29 cellular contexts compared by ENCODE assay signal in genomic region chr2:72949642-72950041, GRCh38. TPM values are rescaled to one million over a fixed set of nuclear protein-coding genes. Genes with fewer than 3 reads are reported as not detected.
"Had no signal": no experiment of that assay in that cellular context is flagged by ENCODE, and none has a peak within 500 bp of the region (broad histone marks: within the 10 kb centered on the region; RNA-seq: fewer than 3 reads in every experiment).

No MANE protein-coding gene starts in this region.

- H3K27me3 Mint-ChIP-seq: activated CD4-positive, alpha-beta memory T cell treated with anti-CD3 and anti-CD28 coated beads, Interleukin-2, amount 10 ng/mL, durations not matched to agents 7 days and 5 days; activated CD4-positive, alpha-beta T cell treated with anti-CD3 and anti-CD28 coated beads, Interleukin-2, amount 10 ng/mL, durations not matched to agents 7 days and 5 days; activated CD8-positive, alpha-beta memory T cell treated with anti-CD3 and anti-CD28 coated beads, Interleukin-2, amount 10 ng/mL, durations not matched to agents 7 days and 5 days; activated naive CD8-positive, alpha-beta T cell; natural killer cell treated with Interleukin-12 subunit alpha and Interleukin-12 subunit beta and Interleukin-15 and Interleukin-18, amount 100 ng/mL, for 72 hours; progenitor cell of endocrine pancreas; stimulated activated naive CD8-positive, alpha-beta T cell treated with anti-CD3 and anti-CD28 coated beads, Interleukin-15, amount 100 ng/mL, for 72 hours had no signal

- H3K4me1 ChIP-seq: breast epithelium, esophagus squamous epithelium, lower lobe of right lung, sigmoid colon, tibial nerve had no signal

- FAIRE-seq: frontal cortex, small intestine had no signal

- H3K27me3 ChIP-seq: breast epithelium, esophagus squamous epithelium, sigmoid colon, tibial nerve had no signal

- H3K9me3 Mint-ChIP-seq: activated CD4-positive, alpha-beta memory T cell treated with anti-CD3 and anti-CD28 coated beads, Interleukin-2, amount 10 ng/mL, durations not matched to agents 7 days and 5 days; activated CD4-positive, alpha-beta T cell treated with anti-CD3 and anti-CD28 coated beads, Interleukin-2, amount 10 ng/mL, durations not matched to agents 7 days and 5 days; activated T-cell treated with anti-CD3 and anti-CD28 coated beads, Interleukin-2, amount 50 U/mL, for 72 hours; natural killer cell treated with Interleukin-12 subunit alpha and Interleukin-12 subunit beta and Interleukin-15 and Interleukin-18, amount 100 ng/mL, for 72 hours; stimulated activated effector memory CD8-positive, alpha-beta T cell treated with anti-CD3 and anti-CD28 coated beads, Interleukin-12 subunit alpha, Interleukin-12 subunit beta, amount 100 ng/mL, for 72 hours; stimulated activated naive CD8-positive, alpha-beta T cell treated with anti-CD3 and anti-CD28 coated beads, Interleukin-15, amount 100 ng/mL, for 72 hours; WTC11 had no signal

- H3K4me3 ChIP-seq: breast epithelium, esophagus squamous epithelium, lower lobe of right lung, mucosa of descending colon, sigmoid colon, tibial nerve had no signal

- H3K27ac ChIP-seq: breast epithelium, epithelial cell of prostate, esophagus squamous epithelium, lower lobe of right lung, sigmoid colon, tibial nerve had no signal

- H3K9me3 ChIP-seq: breast epithelium, esophagus squamous epithelium, lower lobe of right lung, mucosa of descending colon, sigmoid colon, tibial nerve had no signal

- H3K36me3 Mint-ChIP-seq: activated CD8-positive, alpha-beta memory T cell treated with anti-CD3 and anti-CD28 coated beads, Interleukin-2, amount 10 ng/mL, durations not matched to agents 7 days and 5 days; activated naive CD8-positive, alpha-beta T cell; natural killer cell treated with Interleukin-12 subunit alpha and Interleukin-12 subunit beta and Interleukin-15 and Interleukin-18, amount 100 ng/mL, for 72 hours; stimulated activated effector memory CD8-positive, alpha-beta T cell treated with anti-CD3 and anti-CD28 coated beads, Interleukin-12 subunit alpha, Interleukin-12 subunit beta, amount 100 ng/mL, for 72 hours; WTC11 had no signal

- ATAC-seq: activated CD8-positive, alpha-beta memory T cell treated with anti-CD3 and anti-CD28 coated beads, Interleukin-2, amount 10 ng/mL, durations not matched to agents 7 days and 5 days; activated T-cell treated with anti-CD3 and anti-CD28 coated beads, Interleukin-2, amount 50 U/mL, for 72 hours; lower lobe of right lung; natural killer cell treated with Interleukin-12 subunit alpha and Interleukin-12 subunit beta and Interleukin-15 and Interleukin-18, amount 100 ng/mL, for 72 hours; stimulated activated effector memory CD8-positive, alpha-beta T cell treated with anti-CD3 and anti-CD28 coated beads, Interleukin-12 subunit alpha, Interleukin-12 subunit beta, amount 100 ng/mL, for 72 hours; stimulated activated naive CD8-positive, alpha-beta T cell treated with anti-CD3 and anti-CD28 coated beads, Interleukin-15, amount 100 ng/mL, for 72 hours; WTC11 had no signal

- H3K36me3 ChIP-seq: breast epithelium, lower lobe of right lung had no signal

- H3K27ac Mint-ChIP-seq: activated CD4-positive, alpha-beta memory T cell treated with anti-CD3 and anti-CD28 coated beads, Interleukin-2, amount 10 ng/mL, durations not matched to agents 7 days and 5 days; activated CD8-positive, alpha-beta memory T cell treated with anti-CD3 and anti-CD28 coated beads, Interleukin-2, amount 10 ng/mL, durations not matched to agents 7 days and 5 days; activated naive CD8-positive, alpha-beta T cell; activated T-cell treated with anti-CD3 and anti-CD28 coated beads, Interleukin-2, amount 50 U/mL, for 72 hours; natural killer cell treated with Interleukin-12 subunit alpha and Interleukin-12 subunit beta and Interleukin-15 and Interleukin-18, amount 100 ng/mL, for 72 hours; progenitor cell of endocrine pancreas; stimulated activated effector memory CD8-positive, alpha-beta T cell treated with anti-CD3 and anti-CD28 coated beads, Interleukin-12 subunit alpha, Interleukin-12 subunit beta, amount 100 ng/mL, for 72 hours had no signal

- DNase-seq: activated CD4-positive, alpha-beta memory T cell treated with anti-CD3 and anti-CD28 coated beads, Interleukin-2, amount 10 ng/mL, durations not matched to agents 7 days and 5 days; activated CD4-positive, alpha-beta T cell treated with anti-CD3 and anti-CD28 coated beads for 1 hour; activated CD4-positive, alpha-beta T cell treated with anti-CD3 and anti-CD28 coated beads, Interleukin-2, amount 10 ng/mL, durations not matched to agents 7 days and 5 days; activated CD8-positive, alpha-beta memory T cell treated with anti-CD3 and anti-CD28 coated beads, Interleukin-2, amount 10 ng/mL, durations not matched to agents 7 days and 5 days; activated naive CD4-positive, alpha-beta T cell treated with Interleukin-2 at 50 U/mL for 16 hours; activated T-cell treated with anti-CD3 and anti-CD28 coated beads, Interleukin-2, amount 50 U/mL, for 72 hours; central memory CD4-positive, alpha-beta T cell; esophagus squamous epithelium; kidney glomerular epithelial cell; lower lobe of right lung; mesenchymal stem cell; sigmoid colon; stimulated activated CD4-positive, alpha-beta T cell treated with anti-CD3 and anti-CD28 coated beads, Interleukin-4, amount 100 ng/mL, for 24 hours; stimulated activated naive CD8-positive, alpha-beta T cell treated with anti-CD3 and anti-CD28 coated beads, Interleukin-15, amount 100 ng/mL, for 72 hours; T-helper 2 cell had no signal

- H3K4me3 Mint-ChIP-seq: activated CD4-positive, alpha-beta memory T cell treated with anti-CD3 and anti-CD28 coated beads, Interleukin-2, amount 10 ng/mL, durations not matched to agents 7 days and 5 days; activated CD4-positive, alpha-beta T cell treated with anti-CD3 and anti-CD28 coated beads, Interleukin-2, amount 10 ng/mL, durations not matched to agents 7 days and 5 days; activated CD8-positive, alpha-beta memory T cell treated with anti-CD3 and anti-CD28 coated beads, Interleukin-2, amount 10 ng/mL, durations not matched to agents 7 days and 5 days; activated naive CD8-positive, alpha-beta T cell; activated T-cell treated with anti-CD3 and anti-CD28 coated beads, Interleukin-2, amount 50 U/mL, for 72 hours; natural killer cell treated with Interleukin-12 subunit alpha and Interleukin-12 subunit beta and Interleukin-15 and Interleukin-18, amount 100 ng/mL, for 72 hours; stimulated activated effector memory CD8-positive, alpha-beta T cell treated with anti-CD3 and anti-CD28 coated beads, Interleukin-12 subunit alpha, Interleukin-12 subunit beta, amount 100 ng/mL, for 72 hours; stimulated activated naive CD8-positive, alpha-beta T cell treated with anti-CD3 and anti-CD28 coated beads, Interleukin-15, amount 100 ng/mL, for 72 hours; WTC11 had no signal

RNA-seq across cellular contexts. Expression of gene EMX1, which starts 32.3 kb away (rescaled TPM):
- total RNA-seq: activated CD4-positive, alpha-beta memory T cell treated with anti-CD3 and anti-CD28 coated beads, Interleukin-2, amount 10 ng/mL, durations not matched to agents 7 days and 5 days; activated CD4-positive, alpha-beta T cell treated with anti-CD3 and anti-CD28 coated beads, Interleukin-2, amount 10 ng/mL, durations not matched to agents 7 days and 5 days; activated CD8-positive, alpha-beta memory T cell treated with anti-CD3 and anti-CD28 coated beads, Interleukin-2, amount 10 ng/mL, durations not matched to agents 7 days and 5 days; lower lobe of right lung; myocyte; natural killer cell treated with Interleukin-12 subunit alpha and Interleukin-12 subunit beta and Interleukin-15 and Interleukin-18, amount 100 ng/mL, for 72 hours; osteocyte; sigmoid colon; tibial nerve; ureter had no signal
